ENCODE assay signal across 15 cellular contexts in the genomic region with DNA sequence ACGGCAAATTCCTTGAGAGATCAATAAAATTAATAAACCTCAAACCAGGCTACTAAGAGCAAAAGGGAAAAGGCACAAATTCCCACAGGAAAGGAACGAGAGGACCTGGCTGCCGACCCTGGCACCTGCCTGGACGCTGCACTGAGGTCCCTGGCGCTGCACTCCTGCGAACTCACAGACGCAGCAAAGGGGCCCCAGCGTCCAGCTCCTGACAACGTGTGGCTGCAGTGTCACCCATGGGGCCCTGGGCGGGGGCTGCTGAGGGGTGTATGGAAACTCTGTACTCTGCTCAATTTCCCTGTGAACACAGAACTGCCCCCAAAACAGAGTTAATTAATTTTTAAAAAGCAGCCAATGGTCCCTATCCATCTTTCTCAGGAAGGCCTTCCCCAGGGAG.
A peak's percentile ranks its signal among the peaks of the same experiment; 100 is the strongest.
DNase-seq lines count a peak whose midpoint lies in the region; ATAC-seq and TF ChIP-seq lines count a peak whose summit lies in the region.
"Had no signal": no experiment of that assay in that cellular context is flagged by ENCODE, and none has a peak within 500 bp of the region (broad histone marks: within the 10 kb centered on the region; RNA-seq: fewer than 3 reads in every experiment).

No MANE protein-coding gene starts in this region.

- H3K27me3 ChIP-seq in SJCRH30: no peaks in the 10 kb centered on the region
- H3K27me3 ChIP-seq in fibroblast of lung (ENCODE audit: control insufficient read depth, insufficient read depth, low read length): no peaks in the 10 kb centered on the region
- no peaks in the 10 kb centered on the region for H3K27me3 ChIP-seq in skeletal muscle satellite cell (ENCODE audit: control insufficient read depth, insufficient read depth, low read length)
- H3K27me3 ChIP-seq: upper lobe of right lung had no signal

- no peaks in the 10 kb centered on the region for H3K9me3 Mint-ChIP-seq in stimulated activated naive B cell treated with anti-CD40 and anti-IgM and Interleukin-4, amounts not matched to agents 10 μg/mL and 1 μg/mL and 100 μg/mL, for 72 hours

- H3K4me3 ChIP-seq in SJCRH30 (peak overlapping the region; percentile 38), fibroblast of lung (replicated peaks in 1 of 4; ENCODE audit: control extremely low read depth in 1 of 4, insufficient read depth in 1 of 4, low read depth in 3 of 4, low read length in 4 of 4) (no peak overlapping the region), skeletal muscle satellite cell (ENCODE audit: low read length) (no peak overlapping the region)
- H3K4me3 ChIP-seq: upper lobe of right lung had no signal

- peak overlapping the region; percentile 55 for H3K27ac ChIP-seq in C4-2B
- H3K27ac ChIP-seq in SJCRH30: peak overlapping the region; percentile 65
- peak overlapping the region; percentile 83 for H3K27ac ChIP-seq in fibroblast of lung (ENCODE audit: insufficient read depth, low read length)
- H3K27ac ChIP-seq: parathyroid adenoma, upper lobe of right lung had no signal

- H3K4me2 ChIP-seq in fibroblast of lung (ENCODE audit: extremely low read depth, insufficient read depth, low read length): peak overlapping the region; percentile 77
- peak overlapping the region; percentile 75 for H3K4me2 ChIP-seq in skeletal muscle satellite cell (ENCODE audit: low read length)

- H3K9me3 ChIP-seq in SJCRH30 (replicated peaks) (no peaks in the 10 kb centered on the region), fibroblast of lung (ENCODE audit: control insufficient read depth, insufficient read depth, low read depth, low read length) (no peaks in the 10 kb centered on the region), skeletal muscle satellite cell (replicated peaks; ENCODE audit: low read length) (no peaks in the 10 kb centered on the region)
- H3K9me3 ChIP-seq: upper lobe of right lung had no signal

- no peaks in the 10 kb centered on the region for H4K20me1 ChIP-seq in fibroblast of lung (ENCODE audit: control insufficient read depth, extremely low read depth, insufficient read depth, low read length)

- H3K27me3 Mint-ChIP-seq in stimulated activated naive B cell treated with anti-CD40 and anti-IgM and Interleukin-4, amounts not matched to agents 10 μg/mL and 1 μg/mL and 100 μg/mL, for 72 hours: no peaks in the 10 kb centered on the region
- H3K27me3 Mint-ChIP-seq: activated naive CD8-positive, alpha-beta T cell treated with anti-CD3 and anti-CD28 coated beads, Interleukin-2, amount 10 ng/mL, durations not matched to agents 7 days and 5 days had no signal

- no peak for TF ChIP-seq CTCF in C4-2B (conservative IDR thresholded peaks at IDR 0.05)
- TF ChIP-seq CTCF in fibroblast of lung (conservative IDR thresholded peaks at IDR 0.05 in 1 of 2, IDR thresholded peaks at IDR 0.05 in 1 of 2; ENCODE audit: low read depth in 1 of 2, low read length in 2 of 2): no peak

- no peak overlapping the region for H2AFZ ChIP-seq in fibroblast of lung (ENCODE audit: low read length)
- H2AFZ ChIP-seq: parathyroid adenoma had no signal

- peaks cover 91% of the 10 kb centered on the region for H3K79me2 ChIP-seq in fibroblast of lung (ENCODE audit: control insufficient read depth, insufficient read depth, low read length)
- H3K79me2 ChIP-seq: parathyroid adenoma had no signal

- peak overlapping the region; percentile 24 for H3K9ac ChIP-seq in fibroblast of lung (ENCODE audit: insufficient read depth, low read length)
- peak overlapping the region; percentile 54 for H3K9ac ChIP-seq in skeletal muscle satellite cell (ENCODE audit: low read depth, low read length)
- H3K9ac ChIP-seq: parathyroid adenoma had no signal

- H3K27ac Mint-ChIP-seq in stimulated activated naive B cell treated with anti-CD40 and anti-IgM and Interleukin-4, amounts not matched to agents 10 μg/mL and 1 μg/mL and 100 μg/mL, for 72 hours: no peak overlapping the region
- H3K27ac Mint-ChIP-seq: activated naive CD8-positive, alpha-beta T cell treated with anti-CD3 and anti-CD28 coated beads, Interleukin-2, amount 10 ng/mL, durations not matched to agents 7 days and 5 days had no signal

- peaks cover 15 to 36% of the 10 kb centered on the region in 2 donors for H3K36me3 Mint-ChIP-seq in stimulated activated naive B cell treated with anti-CD40 and anti-IgM and Interleukin-4, amounts not matched to agents 10 μg/mL and 1 μg/mL and 100 μg/mL, for 72 hours

- no peaks in the 10 kb centered on the region for H3K36me3 ChIP-seq in SJCRH30
- peaks cover 17% of the 10 kb centered on the region for H3K36me3 ChIP-seq in fibroblast of lung (ENCODE audit: control insufficient read depth, insufficient read depth, low read length)
- H3K36me3 ChIP-seq in skeletal muscle satellite cell (ENCODE audit: insufficient read depth, low read length): peaks cover 19% of the 10 kb centered on the region
- H3K36me3 ChIP-seq: upper lobe of right lung had no signal

- H3K4me1 Mint-ChIP-seq in stimulated activated naive B cell treated with anti-CD40 and anti-IgM and Interleukin-4, amounts not matched to agents 10 μg/mL and 1 μg/mL and 100 μg/mL, for 72 hours: peaks cover 12 to 24% of the 10 kb centered on the region in 2 donors
- H3K4me1 Mint-ChIP-seq: activated naive CD8-positive, alpha-beta T cell treated with anti-CD3 and anti-CD28 coated beads, Interleukin-2, amount 10 ng/mL, durations not matched to agents 7 days and 5 days had no signal

- H3K4me3 Mint-ChIP-seq in stimulated activated naive B cell treated with anti-CD40 and anti-IgM and Interleukin-4, amounts not matched to agents 10 μg/mL and 1 μg/mL and 100 μg/mL, for 72 hours: no peak overlapping the region
- H3K4me3 Mint-ChIP-seq: activated naive CD8-positive, alpha-beta T cell treated with anti-CD3 and anti-CD28 coated beads, Interleukin-2, amount 10 ng/mL, durations not matched to agents 7 days and 5 days had no signal

- ATAC-seq in stimulated activated naive B cell treated with anti-CD40 and anti-IgM and Interleukin-4, amounts not matched to agents 10 μg/mL and 1 μg/mL and 100 μg/mL, for 72 hours (replicated peaks): no peak
- no peak for ATAC-seq in HG03521 (IDR thresholded peaks at IDR 0.05; ENCODE audit: unreplicated experiment)

- DNase-seq in SJCRH30 (no peak), fibroblast of lung (ENCODE audit: low read depth in 2 of 2) (no peak), AG20443 (ENCODE audit: low spot score) (no peak), NCI-H524 (lab: John Stamatoyannopoulos, UW) (no peak)
- no peak for DNase-seq in stimulated activated naive B cell treated with anti-CD40 and anti-IgM and Interleukin-4, amounts not matched to agents 10 μg/mL and 1 μg/mL and 100 μg/mL, for 72 hours
- DNase-seq: activated naive CD8-positive, alpha-beta T cell treated with anti-CD3 and anti-CD28 coated beads, Interleukin-2, amount 10 ng/mL, durations not matched to agents 7 days and 5 days; DMS 273 treated with DMSO at 0.1 percent for 48 hours; kidney; NCI-H187; NCI-H69; upper lobe of right lung had no signal

- H3K4me1 ChIP-seq in SJCRH30 (peaks cover 43% of the 10 kb centered on the region), fibroblast of lung (ENCODE audit: control insufficient read depth, extremely low read depth, insufficient read depth, low read length) (peaks cover 41% of the 10 kb centered on the region), skeletal muscle satellite cell (ENCODE audit: control insufficient read depth, insufficient read depth, low read length) (peaks cover 74% of the 10 kb centered on the region)
- H3K4me1 ChIP-seq: parathyroid adenoma had no signal
